15 cellular contexts compared by ENCODE assay signal in genomic region chr19:54709549-54709948, GRCh38. TPM values are rescaled to one million over a fixed set of nuclear protein-coding genes. Genes with fewer than 3 reads are reported as not detected.
"Had no signal": no experiment of that assay in that cellular context is flagged by ENCODE, and none has a peak within 500 bp of the region (broad histone marks: within the 10 kb centered on the region; RNA-seq: fewer than 3 reads in every experiment).

No MANE protein-coding gene starts in this region.

RNA-seq across cellular contexts. Expression of gene KIR3DL3, which starts 14.7 kb away (rescaled TPM):
- total RNA-seq: activated B cell treated with CpG ODN at 0.5 μM for 24 hours; activated CD4-positive, alpha-beta memory T cell treated with anti-CD3 and anti-CD28 coated beads for 36 hours; activated CD4-positive, alpha-beta memory T cell treated with anti-CD3 and anti-CD28 coated beads, Interleukin-2, amount 10 ng/mL, durations not matched to agents 7 days and 5 days; activated CD4-positive, alpha-beta T cell treated with anti-CD3 and anti-CD28 coated beads for 36 hours; activated CD4-positive, alpha-beta T cell treated with anti-CD3 and anti-CD28 coated beads, Interleukin-2, amount 10 ng/mL, durations not matched to agents 24 days and 14 days; activated CD4-positive, alpha-beta T cell treated with anti-CD3 and anti-CD28 coated beads, Interleukin-2, amount 10 ng/mL, durations not matched to agents 7 days and 5 days; activated CD8-positive, alpha-beta memory T cell treated with anti-CD3 and anti-CD28 coated beads for 36 hours; activated CD8-positive, alpha-beta memory T cell treated with anti-CD3 and anti-CD28 coated beads, Interleukin-2, amount 10 ng/mL, durations not matched to agents 7 days and 5 days; activated CD8-positive, alpha-beta T cell treated with anti-CD3 and anti-CD28 coated beads for 36 hours; T-cell; T-helper 1 cell treated with Interleukin-12 subunit alpha and Interleukin-12 subunit beta and Interleukin-4 antibody, amounts not matched to agents 30 ng/mL and 1 ng/mL, for 36 hours; T-helper 17 cell; T-helper 2 cell treated with Interferon-gamma antibody and Interleukin-4, amounts not matched to agents 100 ng/mL and 5 ng/mL, for 36 hours; WTC11 had no signal

RNA-seq across cellular contexts. Expression of gene KIR2DL3, which starts 28.8 kb away (rescaled TPM):
- total RNA-seq: activated B cell treated with CpG ODN at 0.5 μM for 24 hours; activated CD4-positive, alpha-beta memory T cell treated with anti-CD3 and anti-CD28 coated beads for 36 hours; activated CD4-positive, alpha-beta memory T cell treated with anti-CD3 and anti-CD28 coated beads, Interleukin-2, amount 10 ng/mL, durations not matched to agents 7 days and 5 days; activated CD4-positive, alpha-beta T cell treated with anti-CD3 and anti-CD28 coated beads for 36 hours; activated CD4-positive, alpha-beta T cell treated with anti-CD3 and anti-CD28 coated beads, Interleukin-2, amount 10 ng/mL, durations not matched to agents 24 days and 14 days; activated CD4-positive, alpha-beta T cell treated with anti-CD3 and anti-CD28 coated beads, Interleukin-2, amount 10 ng/mL, durations not matched to agents 7 days and 5 days; activated CD8-positive, alpha-beta T cell treated with anti-CD3 and anti-CD28 coated beads for 36 hours; T-helper 1 cell treated with Interleukin-12 subunit alpha and Interleukin-12 subunit beta and Interleukin-4 antibody, amounts not matched to agents 30 ng/mL and 1 ng/mL, for 36 hours; T-helper 17 cell; WTC11 had no signal

RNA-seq across cellular contexts. Expression of gene LILRB4, which starts 46.8 kb away (rescaled TPM):
- total RNA-seq: activated CD4-positive, alpha-beta memory T cell treated with anti-CD3 and anti-CD28 coated beads for 36 hours; activated CD4-positive, alpha-beta memory T cell treated with anti-CD3 and anti-CD28 coated beads, Interleukin-2, amount 10 ng/mL, durations not matched to agents 7 days and 5 days; activated CD4-positive, alpha-beta T cell treated with anti-CD3 and anti-CD28 coated beads for 36 hours; activated CD4-positive, alpha-beta T cell treated with anti-CD3 and anti-CD28 coated beads, Interleukin-2, amount 10 ng/mL, durations not matched to agents 24 days and 14 days; activated CD4-positive, alpha-beta T cell treated with anti-CD3 and anti-CD28 coated beads, Interleukin-2, amount 10 ng/mL, durations not matched to agents 7 days and 5 days; activated CD8-positive, alpha-beta memory T cell treated with anti-CD3 and anti-CD28 coated beads for 36 hours; activated CD8-positive, alpha-beta memory T cell treated with anti-CD3 and anti-CD28 coated beads, Interleukin-2, amount 10 ng/mL, durations not matched to agents 7 days and 5 days; activated CD8-positive, alpha-beta T cell treated with anti-CD3 and anti-CD28 coated beads for 36 hours; activated CD8-positive, alpha-beta T cell treated with anti-CD3 and anti-CD28 coated beads, Interleukin-2, amount 10 ng/mL, durations not matched to agents 7 days and 5 days; T-helper 1 cell treated with Interleukin-12 subunit alpha and Interleukin-12 subunit beta and Interleukin-4 antibody, amounts not matched to agents 30 ng/mL and 1 ng/mL, for 36 hours; WTC11 had no signal
